In the genomic region with DNA sequence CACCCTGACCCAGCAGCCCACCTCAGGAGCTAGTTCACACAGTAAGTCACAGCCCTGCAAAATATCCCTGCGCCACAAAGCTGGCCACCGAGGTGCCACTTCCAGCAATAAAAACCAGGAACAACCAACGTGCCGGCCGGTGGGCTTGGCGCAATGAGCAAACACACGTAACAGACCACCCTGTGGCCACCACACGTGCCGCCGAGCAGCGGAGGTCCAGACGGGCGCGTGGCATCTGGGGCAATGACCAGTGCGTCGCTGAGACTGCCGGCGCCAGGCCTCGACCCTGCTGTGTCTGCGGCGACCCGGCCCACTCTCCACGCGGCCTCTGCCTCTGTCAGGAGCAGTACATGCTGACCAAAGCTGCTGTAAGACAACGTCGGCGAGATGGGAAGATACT, we compare ENCODE assay signal across 9 cellular contexts. TPM values are rescaled to one million over a fixed set of nuclear protein-coding genes. Genes with fewer than 3 reads are reported as not detected.
"Had no signal": no experiment of that assay in that cellular context is flagged by ENCODE, and none has a peak within 500 bp of the region (broad histone marks: within the 10 kb centered on the region; RNA-seq: fewer than 3 reads in every experiment).

No MANE protein-coding gene starts in this region.

- H3K27me3 Mint-ChIP-seq: IgD-negative memory B cell had no signal

- H3K4me1 Mint-ChIP-seq: GM23338 had no signal

- H3K4me1 ChIP-seq: HAP-1 had no signal

- FAIRE-seq: H1, H54, HepG2 had no signal

- H3K4me3 Mint-ChIP-seq: GM23338, HFFc6 had no signal

- H2AFZ ChIP-seq: GM23338 had no signal

- H3K27ac Mint-ChIP-seq: GM23338, HFFc6 had no signal

- H3K4me2 ChIP-seq: GM23338 had no signal

- H3K4me3 ChIP-seq: GM23338, HAP-1 had no signal

- H3K36me3 ChIP-seq: HAP-1 had no signal

- DNase-seq: HFFc6 had no signal

- H3K27ac ChIP-seq: HL-60 had no signal

RNA-seq across cellular contexts. Expression of a gene that starts 31.5 kb away (rescaled TPM):
- total RNA-seq: HT1080 had no signal

RNA-seq across cellular contexts. Expression of a gene that starts 42.3 kb away (rescaled TPM):
- total RNA-seq: HT1080 had no signal
